Comparison of ENCODE assay signal across 24 cellular contexts in the genomic region with DNA sequence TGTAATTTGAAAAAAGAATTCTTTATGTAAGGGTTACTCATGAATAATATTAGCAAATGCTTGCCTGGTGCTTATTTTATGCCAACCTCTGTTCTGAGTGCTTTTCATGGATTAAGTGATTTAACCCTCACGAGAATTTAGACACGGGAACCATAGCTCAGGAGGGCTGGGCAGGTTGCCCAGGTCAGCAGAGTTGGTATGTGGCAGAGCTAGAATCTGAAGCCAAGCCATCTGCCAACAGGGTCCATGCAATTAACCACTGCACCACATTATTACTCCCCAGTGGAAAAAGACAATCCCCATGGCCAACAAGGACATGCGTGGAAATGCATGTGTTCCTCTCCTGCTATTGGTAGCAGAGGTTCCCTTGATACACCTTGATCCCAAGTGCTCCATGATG.
DNase-seq lines count a peak whose midpoint lies in the region; ATAC-seq, FAIRE-seq and TF ChIP-seq lines count a peak whose summit lies in the region.
"Had no signal": no experiment of that assay in that cellular context is flagged by ENCODE, and none has a peak within 500 bp of the region (broad histone marks: within the 10 kb centered on the region; RNA-seq: fewer than 3 reads in every experiment).

No MANE protein-coding gene starts in this region.

- H3K4me2 ChIP-seq in osteoblast (ENCODE audit: insufficient read depth, low read length): no peak overlapping the region
- H3K4me2 ChIP-seq: BLaER1 had no signal

- H3K27ac ChIP-seq in VCaP: peak overlapping the region; percentile 97
- no peak overlapping the region for H3K27ac ChIP-seq in osteoblast (ENCODE audit: low read depth, low read length)
- H3K27ac ChIP-seq: BLaER1, RWPE1, SK-N-MC had no signal

- H3K4me1 ChIP-seq in osteoblast (ENCODE audit: insufficient read depth, low read length): peaks cover 15% of the 10 kb centered on the region
- H3K4me1 ChIP-seq: Caco-2 had no signal

- H3K27me3 ChIP-seq in osteoblast (ENCODE audit: insufficient read depth, low read length): no peaks in the 10 kb centered on the region
- H3K27me3 ChIP-seq: BLaER1 had no signal

- no peaks in the 10 kb centered on the region for H3K9me3 Mint-ChIP-seq in activated T-helper 17 cell treated with anti-CD3 and anti-CD28 coated beads, Interleukin-2, amount 50 U/mL, for 72 hours
- H3K9me3 Mint-ChIP-seq: CD4-positive, alpha-beta memory T cell had no signal

- no peaks in the 10 kb centered on the region for H3K27me3 Mint-ChIP-seq in activated T-helper 17 cell treated with anti-CD3 and anti-CD28 coated beads, Interleukin-2, amount 50 U/mL, for 72 hours
- H3K27me3 Mint-ChIP-seq: CD4-positive, alpha-beta memory T cell had no signal

- H3K4me1 Mint-ChIP-seq in activated T-helper 17 cell treated with anti-CD3 and anti-CD28 coated beads, Interleukin-2, amount 50 U/mL, for 72 hours: peaks cover 8% of the 10 kb centered on the region

- H3K36me3 Mint-ChIP-seq in activated T-helper 17 cell treated with anti-CD3 and anti-CD28 coated beads, Interleukin-2, amount 50 U/mL, for 72 hours (ENCODE audit: low read depth): no peaks in the 10 kb centered on the region
- H3K36me3 Mint-ChIP-seq: CD4-positive, alpha-beta memory T cell had no signal

- H3K79me2 ChIP-seq in osteoblast (ENCODE audit: insufficient read depth, low read length): no peaks in the 10 kb centered on the region

- H3K9me3 ChIP-seq in osteoblast (ENCODE audit: low read depth, low read length): no peaks in the 10 kb centered on the region
- H3K9me3 ChIP-seq: BLaER1, Caco-2 had no signal

- H3K36me3 ChIP-seq in osteoblast (ENCODE audit: insufficient read depth, low read length): no peaks in the 10 kb centered on the region
- H3K36me3 ChIP-seq: BLaER1 had no signal

- DNase-seq in DMS79 (lab: John Stamatoyannopoulos, UW) (peak; percentile 62), HTR-8/SVneo (ENCODE audit: insufficient read length, low spot score) (no peak), osteoblast (ENCODE audit: insufficient read length, low spot score, missing footprints) (peak; percentile 68), NCI-H1436 treated with DMSO at 0.1 percent for 48 hours (lab: John Stamatoyannopoulos, UW) (no peak), RKO (ENCODE audit: low spot score) (no peak)
- DNase-seq: Caco-2; CD4-positive, alpha-beta memory T cell; DMS153; GDM1; GOT3; IMR-90; NCI-H1436; NCI-H2227 treated with DMSO at 0.1 percent for 48 hours; NCI-H510A treated with DMSO at 0.1 percent for 48 hours; PC-3; SHP77 treated with DMSO at 0.1 percent for 48 hours; SW 1271 had no signal

- no peak overlapping the region for H3K4me3 Mint-ChIP-seq in activated T-helper 17 cell treated with anti-CD3 and anti-CD28 coated beads, Interleukin-2, amount 50 U/mL, for 72 hours
- H3K4me3 Mint-ChIP-seq: CD4-positive, alpha-beta memory T cell had no signal

- H4K20me1 ChIP-seq in osteoblast (ENCODE audit: insufficient read depth, low read length): no peaks in the 10 kb centered on the region
- H4K20me1 ChIP-seq: BLaER1 had no signal

- H2AFZ ChIP-seq in osteoblast (ENCODE audit: low read length): no peak overlapping the region

- TF ChIP-seq CTCF in VCaP (conservative IDR thresholded peaks at IDR 0.05) (no peak), osteoblast (IDR thresholded peaks at IDR 0.05; ENCODE audit: extremely low read depth, low read depth, low read length) (no peak)

- no peak overlapping the region for H3K4me3 ChIP-seq in osteoblast (ENCODE audit: insufficient read depth, low read length)
- H3K4me3 ChIP-seq: BLaER1, SK-N-MC had no signal

- no peak overlapping the region for H3K27ac Mint-ChIP-seq in activated T-helper 17 cell treated with anti-CD3 and anti-CD28 coated beads, Interleukin-2, amount 50 U/mL, for 72 hours
- H3K27ac Mint-ChIP-seq: CD4-positive, alpha-beta memory T cell had no signal

- FAIRE-seq in HTR-8/SVneo (lab: Jason Lieb, UNC): peak; percentile 77
- FAIRE-seq: GM18507 had no signal

- ATAC-seq in activated T-helper 17 cell treated with anti-CD3 and anti-CD28 coated beads, Interleukin-2, amount 50 U/mL, for 72 hours (replicated peaks): no peak
- ATAC-seq: HCT116, PC-3 had no signal

Comparison
In these comparisons a context has a peak if more than half of its experiments do, and no peak if none do; other contexts are left out.
1. DNase-seq: peak in DMS79 (single experiment) and osteoblast (single experiment); none in HTR-8/SVneo (single experiment), NCI-H1436 treated with DMSO at 0.1 percent for 48 hours (single experiment) and RKO (single experiment).